ENCODE assay signal across 1 cellular context in genomic region chr13:32080328-32080744, GRCh38.
A peak's percentile ranks its signal among the peaks of the same experiment; 100 is the strongest.
TF ChIP-seq lines count a peak whose summit lies in the region.

No MANE protein-coding gene starts in this region.

TF ChIP-seq in HepG2, 621 proteins besides CTCF, POLR2A, EP300 and RAD21 (continued from another document and continues in another):
- TF ChIP-seq ZNF503 (CRISPR knock-in tag; IDR thresholded peaks at IDR 0.05) (peak; percentile 88), RARA (CRISPR knock-in tag; IDR thresholded peaks at IDR 0.05) (peak; percentile 90), GLMP (CRISPR knock-in tag; IDR thresholded peaks at IDR 0.05; ENCODE audit: borderline replicate concordance) (no peak), NPAS2 (CRISPR knock-in tag; IDR thresholded peaks at IDR 0.05; ENCODE audit: borderline replicate concordance) (no peak), PTBP1 (IDR thresholded peaks at IDR 0.05; ENCODE audit: low read depth, low read length, poor library complexity, severe bottlenecking) (no peak), E2F1 (CRISPR knock-in tag; IDR thresholded peaks at IDR 0.05) (no peak), ZNF746 (CRISPR knock-in tag; IDR thresholded peaks at IDR 0.05) (no peak), ESRRA (CRISPR knock-in tag; IDR thresholded peaks at IDR 0.05; ENCODE audit: low read depth) (no peak), CENPBD1 (CRISPR knock-in tag; IDR thresholded peaks at IDR 0.05; ENCODE audit: borderline replicate concordance, low read depth) (no peak), ZNF841 (CRISPR knock-in tag; IDR thresholded peaks at IDR 0.05; ENCODE audit: borderline replicate concordance) (no peak), ZNF607 (CRISPR knock-in tag; IDR thresholded peaks at IDR 0.05; ENCODE audit: borderline replicate concordance) (no peak), MXD1 (CRISPR knock-in tag; IDR thresholded peaks at IDR 0.05) (no peak), ZKSCAN8 (CRISPR knock-in tag; IDR thresholded peaks at IDR 0.05; ENCODE audit: borderline replicate concordance) (peak; percentile 53; the same call in 1 of the 2 replicates), ZNF646 (CRISPR knock-in tag; IDR thresholded peaks at IDR 0.05) (peak; percentile 57; the same call in 1 of the 2 replicates), REPIN1 (CRISPR knock-in tag; IDR thresholded peaks at IDR 0.05; ENCODE audit: borderline replicate concordance, low read depth) (no peak), NFATC3 (CRISPR knock-in tag; IDR thresholded peaks at IDR 0.05) (no peak), ZNF816 (CRISPR knock-in tag; IDR thresholded peaks at IDR 0.05; ENCODE audit: borderline replicate concordance) (no peak), HNF4G (IDR thresholded peaks at IDR 0.05; ENCODE audit: borderline replicate concordance, low read depth, low read length) (no peak; the same call in none of the 2 replicates), HNF4G (CRISPR knock-in tag; IDR thresholded peaks at IDR 0.05; ENCODE audit: borderline replicate concordance, low read depth) (no peak), ZNF567 (CRISPR knock-in tag; IDR thresholded peaks at IDR 0.05; ENCODE audit: borderline replicate concordance) (no peak), TEAD2 (CRISPR knock-in tag; IDR thresholded peaks at IDR 0.05) (no peak), ZNF598 (CRISPR knock-in tag; IDR thresholded peaks at IDR 0.05; ENCODE audit: borderline replicate concordance) (no peak), MEIS2 (CRISPR knock-in tag; IDR thresholded peaks at IDR 0.05) (no peak), NKX3-1 (CRISPR knock-in tag; IDR thresholded peaks at IDR 0.05) (0 out of 2 replicates have a peak, but pooled peaks have one; percentile 57), ETS1 (CRISPR knock-in tag; IDR thresholded peaks at IDR 0.05) (no peak), GRHL1 (CRISPR knock-in tag; conservative IDR thresholded peaks at IDR 0.05) (no peak), ZNF335 (CRISPR knock-in tag; IDR thresholded peaks at IDR 0.05) (no peak), HDAC6 (IDR thresholded peaks at IDR 0.05; ENCODE audit: low read depth, low read length) (no peak), ZBTB10 (CRISPR knock-in tag; IDR thresholded peaks at IDR 0.05; ENCODE audit: borderline replicate concordance) (no peak; the same call in 1 of the 2 replicates), KAT7 (CRISPR knock-in tag; IDR thresholded peaks at IDR 0.05; ENCODE audit: borderline replicate concordance) (no peak), FOXA3 (CRISPR knock-in tag; IDR thresholded peaks at IDR 0.05) (peak; percentile 92), ZBTB26 (CRISPR knock-in tag; IDR thresholded peaks at IDR 0.05; ENCODE audit: borderline replicate concordance) (no peak), NR0B2 (CRISPR knock-in tag; IDR thresholded peaks at IDR 0.05) (no peak), NR2C2 (CRISPR knock-in tag; IDR thresholded peaks at IDR 0.05; ENCODE audit: borderline replicate concordance) (no peak), ZNF326 (CRISPR knock-in tag; IDR thresholded peaks at IDR 0.05; ENCODE audit: borderline replicate concordance) (no peak), ZNF468 (CRISPR knock-in tag; IDR thresholded peaks at IDR 0.05) (no peak), ZNF136 (CRISPR knock-in tag; IDR thresholded peaks at IDR 0.05; ENCODE audit: low read depth) (no peak), SOX5 (CRISPR knock-in tag; IDR thresholded peaks at IDR 0.05; ENCODE audit: borderline replicate concordance) (peak; percentile 88), GZF1 (CRISPR knock-in tag; IDR thresholded peaks at IDR 0.05) (no peak)
